1 cellular context compared by ENCODE assay signal in the genomic region with DNA sequence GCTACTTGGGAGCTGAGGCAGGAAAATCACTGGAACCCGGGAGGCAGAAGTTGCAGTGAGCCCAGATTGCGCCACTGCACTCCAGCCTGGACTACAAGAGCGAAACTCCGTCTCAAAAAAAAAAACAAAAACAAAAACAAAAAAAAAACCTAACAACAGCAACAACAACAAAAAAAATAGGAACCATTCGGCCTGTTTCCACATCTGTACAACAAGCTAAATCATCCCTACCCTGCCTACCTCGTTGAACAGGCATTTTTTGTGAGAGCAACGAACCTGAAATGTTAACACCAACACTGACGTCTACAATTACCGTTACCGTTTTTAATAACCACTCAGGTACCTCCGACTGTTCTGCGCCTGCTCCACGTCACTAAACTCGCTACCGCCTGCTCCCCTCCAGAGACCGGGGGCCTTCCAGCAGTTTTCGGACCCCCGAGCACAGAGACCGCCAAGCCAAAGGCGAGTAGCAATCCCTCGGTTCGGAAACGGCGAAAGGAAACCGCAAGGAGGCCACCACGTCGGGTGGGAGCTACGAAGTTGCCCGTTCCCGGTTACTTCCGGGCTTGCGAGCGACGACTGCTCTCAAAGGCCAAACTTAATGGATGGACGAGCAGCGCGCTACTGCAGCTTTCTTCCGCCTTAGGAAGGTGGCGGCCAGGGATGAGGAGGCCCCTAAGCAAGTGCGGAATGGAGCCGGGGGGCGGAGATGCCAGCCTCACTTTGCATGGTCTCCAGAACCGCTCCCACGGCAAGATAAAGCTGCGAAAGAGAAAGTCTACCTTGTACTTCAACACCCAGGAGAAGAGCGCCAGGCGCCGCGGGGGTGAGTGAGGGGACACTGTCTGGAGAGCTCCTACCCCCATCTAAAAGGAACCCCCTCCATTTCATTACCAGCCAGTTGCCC.
A peak's percentile ranks its signal among the peaks of the same experiment; 100 is the strongest.
TF ChIP-seq lines count a peak whose summit lies in the region.

A gene (plus strand): TSS at position 635 of the 907 bp plus-strand sequence. CDS start 29 bp downstream, at position 664.
A gene with protein sequence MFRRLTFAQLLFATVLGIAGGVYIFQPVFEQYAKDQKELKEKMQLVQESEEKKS (minus strand): TSS at position 536 of the 907 bp plus-strand sequence. CDS start 1,331 bp downstream, outside the sequence.

TF ChIP-seq in A549, 52 proteins besides CTCF, POLR2A, EP300 and RAD21 (continued from another document):
- TF ChIP-seq PHF8 (IDR thresholded peaks at IDR 0.05; ENCODE audit: borderline replicate concordance, low read depth) (peak; percentile 82), MAZ (IDR thresholded peaks at IDR 0.05; ENCODE audit: borderline replicate concordance, low read depth, low read length) (peak; percentile 84; the same call in 1 of the 2 replicates), RFX5 (IDR thresholded peaks at IDR 0.05) (no peak), EHF (CRISPR knock-in tag; IDR thresholded peaks at IDR 0.05) (peak; percentile 50; the same call in 1 of the 2 replicates)
- TF ChIP-seq, protein P1, sequence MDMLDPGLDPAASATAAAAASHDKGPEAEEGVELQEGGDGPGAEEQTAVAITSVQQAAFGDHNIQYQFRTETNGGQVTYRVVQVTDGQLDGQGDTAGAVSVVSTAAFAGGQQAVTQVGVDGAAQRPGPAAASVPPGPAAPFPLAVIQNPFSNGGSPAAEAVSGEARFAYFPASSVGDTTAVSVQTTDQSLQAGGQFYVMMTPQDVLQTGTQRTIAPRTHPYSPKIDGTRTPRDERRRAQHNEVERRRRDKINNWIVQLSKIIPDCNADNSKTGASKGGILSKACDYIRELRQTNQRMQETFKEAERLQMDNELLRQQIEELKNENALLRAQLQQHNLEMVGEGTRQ (IDR thresholded peaks at IDR 0.05), result no peak
- TF ChIP-seq, protein P2, sequence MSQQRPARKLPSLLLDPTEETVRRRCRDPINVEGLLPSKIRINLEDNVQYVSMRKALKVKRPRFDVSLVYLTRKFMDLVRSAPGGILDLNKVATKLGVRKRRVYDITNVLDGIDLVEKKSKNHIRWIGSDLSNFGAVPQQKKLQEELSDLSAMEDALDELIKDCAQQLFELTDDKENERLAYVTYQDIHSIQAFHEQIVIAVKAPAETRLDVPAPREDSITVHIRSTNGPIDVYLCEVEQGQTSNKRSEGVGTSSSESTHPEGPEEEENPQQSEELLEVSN (IDR thresholded peaks at IDR 0.05; ENCODE audit: borderline replicate concordance, low read depth), result peak; percentile 65; the same call in 1 of the 2 replicates
- TF ChIP-seq, protein P3, sequence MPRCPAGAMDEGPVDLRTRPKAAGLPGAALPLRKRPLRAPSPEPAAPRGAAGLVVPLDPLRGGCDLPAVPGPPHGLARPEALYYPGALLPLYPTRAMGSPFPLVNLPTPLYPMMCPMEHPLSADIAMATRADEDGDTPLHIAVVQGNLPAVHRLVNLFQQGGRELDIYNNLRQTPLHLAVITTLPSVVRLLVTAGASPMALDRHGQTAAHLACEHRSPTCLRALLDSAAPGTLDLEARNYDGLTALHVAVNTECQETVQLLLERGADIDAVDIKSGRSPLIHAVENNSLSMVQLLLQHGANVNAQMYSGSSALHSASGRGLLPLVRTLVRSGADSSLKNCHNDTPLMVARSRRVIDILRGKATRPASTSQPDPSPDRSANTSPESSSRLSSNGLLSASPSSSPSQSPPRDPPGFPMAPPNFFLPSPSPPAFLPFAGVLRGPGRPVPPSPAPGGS (IDR thresholded peaks at IDR 0.05), result peak; percentile 68; the same call in 1 of the 3 replicates
TF ChIP-seq in A549: peak in this region for 11.
